In the genomic region with DNA sequence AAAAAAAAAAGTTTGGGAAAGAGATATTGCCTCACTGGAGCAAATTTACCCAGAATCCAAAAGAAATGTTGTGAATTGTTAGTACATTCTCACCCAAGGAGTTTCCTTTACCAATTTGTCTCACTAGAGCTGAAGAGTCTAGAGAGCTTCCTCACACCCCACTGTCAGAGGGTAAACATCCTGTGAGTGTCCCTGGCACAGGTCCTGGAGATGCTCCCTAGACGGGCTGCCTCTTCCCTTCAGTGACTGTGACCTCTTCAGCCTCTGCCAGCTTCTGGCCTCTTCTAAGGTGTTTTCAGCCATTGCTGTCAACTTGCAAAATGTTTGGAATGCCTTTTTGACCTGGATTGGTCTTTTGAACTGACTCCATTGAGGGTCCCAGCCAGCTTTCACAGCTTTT, we compare ENCODE assay signal across 18 cellular contexts.
A peak's percentile ranks its signal among the peaks of the same experiment; 100 is the strongest.
DNase-seq lines count a peak whose midpoint lies in the region; ATAC-seq and TF ChIP-seq lines count a peak whose summit lies in the region.
"Had no signal": no experiment of that assay in that cellular context is flagged by ENCODE, and none has a peak within 500 bp of the region (broad histone marks: within the 10 kb centered on the region; RNA-seq: fewer than 3 reads in every experiment).

No MANE protein-coding gene starts in this region.

- ATAC-seq in natural killer cell, result peak in 2 of 3 donors; percentile 36 to 49
- ATAC-seq in natural killer cell treated with Interleukin-12 subunit alpha and Interleukin-12 subunit beta and Interleukin-15 and Interleukin-18, amount 100 ng/mL, for 72 hours, result no peak
- no peak for ATAC-seq in GM18498 (IDR thresholded peaks at IDR 0.05; ENCODE audit: unreplicated experiment)
- ATAC-seq in GM21529 (IDR thresholded peaks at IDR 0.05; ENCODE audit: unreplicated experiment), result no peak
- ATAC-seq: activated T-helper 17 cell treated with anti-CD3 and anti-CD28 coated beads, Interleukin-2, amount 50 U/mL, for 72 hours; GM12878; left lung had no signal

- peaks cover 20% of the 10 kb centered on the region for H3K36me3 Mint-ChIP-seq in natural killer cell
- peaks cover 40% of the 10 kb centered on the region for H3K36me3 Mint-ChIP-seq in natural killer cell treated with Interleukin-12 subunit alpha and Interleukin-12 subunit beta and Interleukin-15 and Interleukin-18, amount 100 ng/mL, for 72 hours

- H3K4me1 ChIP-seq in adrenal gland (replicated peaks in 1 of 2) (peaks cover 9 to 53% of the 10 kb centered on the region in 2 donors), osteoblast (ENCODE audit: insufficient read depth, low read length) (peaks cover 68% of the 10 kb centered on the region)

- no peak overlapping the region for H3K4me3 Mint-ChIP-seq in natural killer cell
- H3K4me3 Mint-ChIP-seq in natural killer cell treated with Interleukin-12 subunit alpha and Interleukin-12 subunit beta and Interleukin-15 and Interleukin-18, amount 100 ng/mL, for 72 hours, result no peak overlapping the region
- H3K4me3 Mint-ChIP-seq: activated CD4-positive, alpha-beta T cell treated with anti-CD3 and anti-CD28 coated beads, Interleukin-2, amount 10 ng/mL, durations not matched to agents 24 days and 14 days; activated T-helper 17 cell treated with anti-CD3 and anti-CD28 coated beads, Interleukin-2, amount 50 U/mL, for 72 hours; neural progenitor cell; T-helper 1 cell treated with Interleukin-12 subunit alpha and Interleukin-12 subunit beta and Interleukin-4 antibody, amounts not matched to agents 30 μg/mL and 1 μg/mL, for 36 hours had no signal

- H3K27ac Mint-ChIP-seq in natural killer cell, result peak overlapping the region; percentile 22 to 23
- H3K27ac Mint-ChIP-seq in natural killer cell treated with Interleukin-12 subunit alpha and Interleukin-12 subunit beta and Interleukin-15 and Interleukin-18, amount 100 ng/mL, for 72 hours, result peak overlapping the region in 1 of 2 donors; percentile 36
- H3K27ac Mint-ChIP-seq: activated CD4-positive, alpha-beta T cell treated with anti-CD3 and anti-CD28 coated beads, Interleukin-2, amount 10 ng/mL, durations not matched to agents 24 days and 14 days; activated T-helper 17 cell treated with anti-CD3 and anti-CD28 coated beads, Interleukin-2, amount 50 U/mL, for 72 hours; neural progenitor cell; T-helper 1 cell treated with Interleukin-12 subunit alpha and Interleukin-12 subunit beta and Interleukin-4 antibody, amounts not matched to agents 30 μg/mL and 1 μg/mL, for 36 hours had no signal

- H3K27ac ChIP-seq in adrenal gland, result peak overlapping the region in 2 of 5 donors; percentile 21 to 55
- H3K27ac ChIP-seq in osteoblast (ENCODE audit: low read depth, low read length), result peak overlapping the region; percentile 74
- H3K27ac ChIP-seq: neural progenitor cell had no signal

- no peaks in the 10 kb centered on the region for H3K9me3 Mint-ChIP-seq in natural killer cell
- no peaks in the 10 kb centered on the region for H3K9me3 Mint-ChIP-seq in natural killer cell treated with Interleukin-12 subunit alpha and Interleukin-12 subunit beta and Interleukin-15 and Interleukin-18, amount 100 ng/mL, for 72 hours
- H3K9me3 Mint-ChIP-seq: activated CD4-positive, alpha-beta T cell treated with anti-CD3 and anti-CD28 coated beads, Interleukin-2, amount 10 ng/mL, durations not matched to agents 24 days and 14 days; activated T-helper 17 cell treated with anti-CD3 and anti-CD28 coated beads, Interleukin-2, amount 50 U/mL, for 72 hours; neural progenitor cell; T-helper 1 cell treated with Interleukin-12 subunit alpha and Interleukin-12 subunit beta and Interleukin-4 antibody, amounts not matched to agents 30 μg/mL and 1 μg/mL, for 36 hours had no signal

- 53 to 60% (median 55%) methylated on average over 1 of the region's 1 CpG for WGBS in adrenal gland, 4 donors

- no peak overlapping the region for H2AFZ ChIP-seq in osteoblast (ENCODE audit: low read length)
- H2AFZ ChIP-seq: neural progenitor cell had no signal

- H3K4me2 ChIP-seq in osteoblast (ENCODE audit: insufficient read depth, low read length), result no peak overlapping the region
- H3K4me2 ChIP-seq: neural progenitor cell had no signal

- no peaks in the 10 kb centered on the region for H3K9me3 ChIP-seq in adrenal gland (replicated peaks in 1 of 3)
- H3K9me3 ChIP-seq in osteoblast (ENCODE audit: low read depth, low read length), result no peaks in the 10 kb centered on the region
- H3K9me3 ChIP-seq: left lung had no signal

- no peak for TF ChIP-seq POLR2A in adrenal gland (IDR thresholded peaks at IDR 0.05)

- H3K36me3 ChIP-seq in adrenal gland (replicated peaks in 1 of 2) (no peaks in the 10 kb centered on the region), osteoblast (ENCODE audit: insufficient read depth, low read length) (peaks cover 3% of the 10 kb centered on the region)
- H3K36me3 ChIP-seq: neural progenitor cell had no signal

- no peaks in the 10 kb centered on the region for H4K20me1 ChIP-seq in osteoblast (ENCODE audit: insufficient read depth, low read length)

- H3K4me3 ChIP-seq in adrenal gland, result no peak overlapping the region
- H3K4me3 ChIP-seq in osteoblast (ENCODE audit: insufficient read depth, low read length), result no peak overlapping the region
- H3K4me3 ChIP-seq: GM12878, left lung, neural progenitor cell had no signal

- H3K27me3 Mint-ChIP-seq in natural killer cell (ENCODE audit: low read depth in 2 of 2), result no peaks in the 10 kb centered on the region
- H3K27me3 Mint-ChIP-seq in natural killer cell treated with Interleukin-12 subunit alpha and Interleukin-12 subunit beta and Interleukin-15 and Interleukin-18, amount 100 ng/mL, for 72 hours, result no peaks in the 10 kb centered on the region
- H3K27me3 Mint-ChIP-seq: activated CD4-positive, alpha-beta T cell treated with anti-CD3 and anti-CD28 coated beads, Interleukin-2, amount 10 ng/mL, durations not matched to agents 24 days and 14 days; activated T-helper 17 cell treated with anti-CD3 and anti-CD28 coated beads, Interleukin-2, amount 50 U/mL, for 72 hours had no signal

- intact Hi-C loops in natural killer cell (cut with micrococcal nuclease) (no loop called here), adrenal gland (cut with DNase I) (no loop called here)

- H3K27me3 ChIP-seq in adrenal gland (no peaks in the 10 kb centered on the region), osteoblast (ENCODE audit: insufficient read depth, low read length) (no peaks in the 10 kb centered on the region)
- H3K27me3 ChIP-seq: left lung, neural progenitor cell had no signal

- DNase-seq in natural killer cell (no peak), adrenal gland (peak in 4 of 7 donors; percentile 44 to 70 (median 54)), osteoblast (ENCODE audit: insufficient read length, low spot score, missing footprints) (no peak), 8988T (no peak), NCI-H345 treated with DMSO at 0.1 percent for 48 hours (lab: John Stamatoyannopoulos, UW; ENCODE audit: unreplicated experiment) (no peak)
- DNase-seq in natural killer cell treated with Interleukin-12 subunit alpha and Interleukin-12 subunit beta and Interleukin-15 and Interleukin-18, amount 100 ng/mL, for 72 hours (ENCODE audit: low spot score), result no peak
- DNase-seq: activated CD4-positive, alpha-beta T cell treated with anti-CD3 and anti-CD28 coated beads, Interleukin-2, amount 10 ng/mL, durations not matched to agents 24 days and 14 days; AML-193; DND-41; left lung; NCI-H1092; trophoblast cell had no signal

- peaks cover 55 to 66% of the 10 kb centered on the region in 2 donors for H3K4me1 Mint-ChIP-seq in natural killer cell
- peaks cover 48 to 64% of the 10 kb centered on the region in 2 donors for H3K4me1 Mint-ChIP-seq in natural killer cell treated with Interleukin-12 subunit alpha and Interleukin-12 subunit beta and Interleukin-15 and Interleukin-18, amount 100 ng/mL, for 72 hours (ENCODE audit: low read depth in 2 of 2)

- no peak for TF ChIP-seq CTCF in natural killer cell (IDR thresholded peaks at IDR 0.05)
- no peak for TF ChIP-seq CTCF in adrenal gland (IDR thresholded peaks at IDR 0.05)
- no peak for TF ChIP-seq CTCF in osteoblast (IDR thresholded peaks at IDR 0.05; ENCODE audit: extremely low read depth, low read depth, low read length)

- no peaks in the 10 kb centered on the region for H3K79me2 ChIP-seq in osteoblast (ENCODE audit: insufficient read depth, low read length)

Comparison
In these comparisons a context has a peak if more than half of its experiments do, and no peak if none do; other contexts are left out.
1. ATAC-seq: peak in natural killer cell (2 of 3); none in natural killer cell treated with Interleukin-12 subunit alpha and Interleukin-12 subunit beta and Interleukin-15 and Interleukin-18, amount 100 ng/mL, for 72 hours (0 of 2), GM18498 (single experiment) and GM21529 (single experiment).
2. DNase-seq: peak in adrenal gland (4 of 7); none in natural killer cell (single experiment), natural killer cell treated with Interleukin-12 subunit alpha and Interleukin-12 subunit beta and Interleukin-15 and Interleukin-18, amount 100 ng/mL, for 72 hours (single experiment), osteoblast (single experiment), 8988T (single experiment) and NCI-H345 treated with DMSO at 0.1 percent for 48 hours (single experiment).